Comparison of ENCODE assay signal across 10 cellular contexts in the genomic region with DNA sequence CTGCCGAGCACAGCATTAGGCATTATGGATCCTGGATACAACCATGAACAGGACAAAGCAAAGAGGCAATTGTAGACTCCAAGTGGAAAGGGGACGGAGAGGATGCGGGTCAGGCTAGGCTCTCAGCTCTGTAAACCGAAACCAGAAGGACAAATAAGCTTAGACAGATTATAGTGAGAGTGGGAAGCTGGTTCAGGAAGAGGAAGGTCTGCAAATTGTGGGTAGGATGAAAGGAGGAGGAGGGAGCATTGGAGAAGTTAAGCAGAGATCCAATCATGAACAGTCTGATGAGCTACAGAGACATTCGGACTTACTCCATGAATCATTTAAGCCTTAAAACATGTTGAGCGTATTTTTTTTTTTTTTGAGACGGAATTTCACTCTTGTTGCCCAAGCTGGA. TPM values are rescaled to one million over a fixed set of nuclear protein-coding genes. Genes with fewer than 3 reads are reported as not detected.
DNase-seq lines count a peak whose midpoint lies in the region; ATAC-seq lines count a peak whose summit lies in the region.
"Had no signal": no experiment of that assay in that cellular context is flagged by ENCODE, and none has a peak within 500 bp of the region (broad histone marks: within the 10 kb centered on the region; RNA-seq: fewer than 3 reads in every experiment).

No MANE protein-coding gene starts in this region.

- H3K79me1 ChIP-seq in trophoblast cell (ENCODE audit: low read length): peaks cover 9% of the 10 kb centered on the region

- H3K4ac ChIP-seq in trophoblast cell (ENCODE audit: low read depth, low read length): peak overlapping the region; percentile 74

- H3K18ac ChIP-seq in trophoblast cell (ENCODE audit: low read length): no peak overlapping the region

- no peaks in the 10 kb centered on the region for H3K4me1 ChIP-seq in trophoblast cell (ENCODE audit: control insufficient read depth in 1 of 2, insufficient read depth in 2 of 2, low read length in 2 of 2)

- H2AFZ ChIP-seq in trophoblast cell (ENCODE audit: insufficient read depth, low read length, poor library complexity): no peak overlapping the region

- no peak for ATAC-seq in activated CD4-positive, alpha-beta T cell treated with anti-CD3 and anti-CD28 coated beads for 36 hours
- no peak for ATAC-seq in activated naive CD8-positive, alpha-beta T cell treated with anti-CD3 and anti-CD28 coated beads, Interleukin-2, amount 10 ng/mL, durations not matched to agents 7 days and 5 days (ENCODE audit: low read depth)
- ATAC-seq in HG02798 (IDR thresholded peaks at IDR 0.05; ENCODE audit: poor library complexity, unreplicated experiment): no peak
- ATAC-seq: activated T-cell treated with anti-CD3 and anti-CD28 coated beads, Interleukin-2, amount 50 U/mL, for 4 hours; lower lobe of right lung had no signal

- no peaks in the 10 kb centered on the region for H3K27me3 Mint-ChIP-seq in activated CD4-positive, alpha-beta T cell treated with anti-CD3 and anti-CD28 coated beads for 36 hours
- no peaks in the 10 kb centered on the region for H3K27me3 Mint-ChIP-seq in activated naive CD8-positive, alpha-beta T cell treated with anti-CD3 and anti-CD28 coated beads, Interleukin-2, amount 10 ng/mL, durations not matched to agents 7 days and 5 days

- H3K27me3 ChIP-seq in trophoblast cell (ENCODE audit: insufficient read depth, low read length): no peaks in the 10 kb centered on the region

- peaks cover 29% of the 10 kb centered on the region for H3K36me3 Mint-ChIP-seq in activated CD4-positive, alpha-beta T cell treated with anti-CD3 and anti-CD28 coated beads for 36 hours (ENCODE audit: low read depth)
- H3K36me3 Mint-ChIP-seq in activated naive CD8-positive, alpha-beta T cell treated with anti-CD3 and anti-CD28 coated beads, Interleukin-2, amount 10 ng/mL, durations not matched to agents 7 days and 5 days: peaks cover 8% of the 10 kb centered on the region

- peaks cover 38% of the 10 kb centered on the region for H3K79me2 ChIP-seq in trophoblast cell (ENCODE audit: control insufficient read depth, insufficient read depth, low read length, poor library complexity)

- H3K9me3 ChIP-seq in trophoblast cell (ENCODE audit: insufficient read depth, low read depth, low read length): no peaks in the 10 kb centered on the region
- H3K9me3 ChIP-seq: lower lobe of right lung had no signal

- H3K36me3 ChIP-seq in trophoblast cell (ENCODE audit: control insufficient read depth in 1 of 2, insufficient read depth in 2 of 2, low read length in 2 of 2): peaks cover 3 to 12% of the 10 kb centered on the region in 2 experiments
- H3K36me3 ChIP-seq: lower lobe of right lung had no signal

- peaks cover 38% of the 10 kb centered on the region for H3K4me1 Mint-ChIP-seq in activated CD4-positive, alpha-beta T cell treated with anti-CD3 and anti-CD28 coated beads for 36 hours
- H3K4me1 Mint-ChIP-seq in activated naive CD8-positive, alpha-beta T cell treated with anti-CD3 and anti-CD28 coated beads, Interleukin-2, amount 10 ng/mL, durations not matched to agents 7 days and 5 days: peaks cover 18% of the 10 kb centered on the region

- peak overlapping the region; percentile 18 for H3K4me3 Mint-ChIP-seq in activated CD4-positive, alpha-beta T cell treated with anti-CD3 and anti-CD28 coated beads for 36 hours
- peak overlapping the region; percentile 94 for H3K4me3 Mint-ChIP-seq in activated naive CD8-positive, alpha-beta T cell treated with anti-CD3 and anti-CD28 coated beads, Interleukin-2, amount 10 ng/mL, durations not matched to agents 7 days and 5 days

- no peak overlapping the region for H3K9ac ChIP-seq in trophoblast cell (ENCODE audit: low read length)

- no peak overlapping the region for H2BK12ac ChIP-seq in trophoblast cell (ENCODE audit: low read length)

- H3K23ac ChIP-seq in trophoblast cell (ENCODE audit: low read length): no peak overlapping the region

- POLR2A ChIA-PET in activated CD4-positive, alpha-beta T cell treated with anti-CD3 and anti-CD28 coated beads for 36 hours (lab: Charles Lee): interaction anchor here (0.6 kb wide), 1 partner anchor 116 kb away, joined by 11 read pairs; no protein-coding TSS in a partner anchor
- POLR2A ChIA-PET in activated naive CD8-positive, alpha-beta T cell treated with anti-CD3 and anti-CD28 coated beads, Interleukin-2, amount 10 ng/mL, durations not matched to agents 7 days and 5 days (lab: Charles Lee): no interaction called here

- no peak overlapping the region for H2AK5ac ChIP-seq in trophoblast cell (ENCODE audit: low read length)

- no peak overlapping the region for H2BK5ac ChIP-seq in trophoblast cell (ENCODE audit: low read depth, low read length, poor library complexity)

- H4K91ac ChIP-seq in trophoblast cell (ENCODE audit: low read depth, low read length): no peak overlapping the region

- intact Hi-C loops in activated CD4-positive, alpha-beta T cell treated with anti-CD3 and anti-CD28 coated beads for 36 hours (cut with DNase I, micrococcal nuclease): loop anchor here in 1 of 2 experiments (10.0 kb wide), 1 partner anchor 871 kb away; a partner anchor contains a TSS

- H4K12ac ChIP-seq in trophoblast cell (ENCODE audit: low read depth, low read length): no peak overlapping the region

- H3K9me3 Mint-ChIP-seq in activated CD4-positive, alpha-beta T cell treated with anti-CD3 and anti-CD28 coated beads for 36 hours (ENCODE audit: low read depth): no peaks in the 10 kb centered on the region
- H3K9me3 Mint-ChIP-seq in activated naive CD8-positive, alpha-beta T cell treated with anti-CD3 and anti-CD28 coated beads, Interleukin-2, amount 10 ng/mL, durations not matched to agents 7 days and 5 days: no peaks in the 10 kb centered on the region
- H3K9me3 Mint-ChIP-seq: activated T-cell treated with anti-CD3 and anti-CD28 coated beads, Interleukin-2, amount 50 U/mL, for 4 hours had no signal

- H3K14ac ChIP-seq in trophoblast cell (ENCODE audit: low read length): no peak overlapping the region

- no peak overlapping the region for H3K27ac ChIP-seq in trophoblast cell (ENCODE audit: low read depth, low read length)
- H3K27ac ChIP-seq: lower lobe of right lung had no signal

- H3K4me2 ChIP-seq in trophoblast cell (ENCODE audit: low read length): no peak overlapping the region

- no peak overlapping the region for H3K4me3 ChIP-seq in trophoblast cell (ENCODE audit: low read depth, low read length)
- H3K4me3 ChIP-seq: lower lobe of right lung had no signal

- no CpG with 5 or more reads among the region's 7 CpGs for WGBS in trophoblast cell (ENCODE audit: extremely low coverage, insufficient coverage, insufficient read length)

- H2BK120ac ChIP-seq in trophoblast cell (ENCODE audit: insufficient read depth, low read length, poor library complexity): no peak overlapping the region

- H3K27ac Mint-ChIP-seq in activated CD4-positive, alpha-beta T cell treated with anti-CD3 and anti-CD28 coated beads for 36 hours: no peak overlapping the region
- peak overlapping the region; percentile 22 for H3K27ac Mint-ChIP-seq in activated naive CD8-positive, alpha-beta T cell treated with anti-CD3 and anti-CD28 coated beads, Interleukin-2, amount 10 ng/mL, durations not matched to agents 7 days and 5 days

- CTCF ChIA-PET in activated CD4-positive, alpha-beta T cell treated with anti-CD3 and anti-CD28 coated beads for 36 hours (lab: Charles Lee): interaction anchor here (0.6 kb wide), 1 partner anchor 349 kb away, joined by 3 read pairs; no protein-coding TSS in a partner anchor

- H4K8ac ChIP-seq in trophoblast cell (ENCODE audit: low read depth, low read length): no peak overlapping the region

- no peak for DNase-seq in activated CD4-positive, alpha-beta T cell treated with anti-CD3 and anti-CD28 coated beads for 36 hours
- no peak for DNase-seq in activated CD4-positive, alpha-beta T cell treated with anti-CD3 and anti-CD28 coated beads, Interleukin-2, amount 50 U/mL, for 1 hour
- DNase-seq in NCI-H2196 (lab: John Stamatoyannopoulos, UW; ENCODE audit: unreplicated experiment): peak; percentile 19
- no peak for DNase-seq in activated naive CD8-positive, alpha-beta T cell treated with anti-CD3 and anti-CD28 coated beads, Interleukin-2, amount 10 ng/mL, durations not matched to agents 7 days and 5 days
- peak; percentile 17 to 60 for DNase-seq in trophoblast cell
- DNase-seq in NCI-H1092 treated with DMSO at 0.1 percent for 48 hours (lab: John Stamatoyannopoulos, UW): no peak
- DNase-seq in cerebellar cortex (ENCODE audit: low spot score): no peak
- DNase-seq: activated T-cell treated with anti-CD3 and anti-CD28 coated beads, Interleukin-2, amount 50 U/mL, for 4 hours; lower lobe of right lung had no signal

RNA-seq across cellular contexts. Expression of a gene that starts 3.0 kb away (rescaled TPM):
- 100 to 1,000 TPM; 119 to 166 TPM for total RNA-seq in activated CD4-positive, alpha-beta T cell treated with anti-CD3 and anti-CD28 coated beads for 36 hours
- total RNA-seq in activated naive CD8-positive, alpha-beta T cell treated with anti-CD3 and anti-CD28 coated beads, Interleukin-2, amount 10 ng/mL, durations not matched to agents 7 days and 5 days: 10 to 100 TPM; 86.3 to 89.1 TPM
- polyA plus RNA-seq in trophoblast cell (2013): 49.7 and 51.0 TPM in 2 replicates

Comparison
In these comparisons a context has a peak if more than half of its experiments do, and no peak if none do; other contexts are left out.
1. DNase-seq: peak in NCI-H2196 (single experiment) and trophoblast cell (2 of 2); none in activated CD4-positive, alpha-beta T cell treated with anti-CD3 and anti-CD28 coated beads for 36 hours (single experiment), activated CD4-positive, alpha-beta T cell treated with anti-CD3 and anti-CD28 coated beads, Interleukin-2, amount 50 U/mL, for 1 hour (single experiment), activated naive CD8-positive, alpha-beta T cell treated with anti-CD3 and anti-CD28 coated beads, Interleukin-2, amount 10 ng/mL, durations not matched to agents 7 days and 5 days (single experiment), NCI-H1092 treated with DMSO at 0.1 percent for 48 hours (single experiment) and cerebellar cortex (single experiment).